Comparison of ENCODE assay signal across 8 cellular contexts in genomic region chr19:39409207-39409885, GRCh38. TPM values are rescaled to one million over a fixed set of nuclear protein-coding genes. Genes with fewer than 3 reads are reported as not detected.
A peak's percentile ranks its signal among the peaks of the same experiment; 100 is the strongest.
DNase-seq lines count a peak whose midpoint lies in the region; ATAC-seq and TF ChIP-seq lines count a peak whose summit lies in the region.

No MANE protein-coding gene starts in this region.

- no TSS peak for BruUV-seq in Caco-2 (replicated peaks; lab: Mats Ljungman, UMichigan)

- peak; percentile 84 for TF ChIP-seq EP300 in ovary (IDR thresholded peaks at IDR 0.05)

- H3K36me3 ChIP-seq in Caco-2 (ENCODE audit: control insufficient read depth, insufficient read depth, low read length): peaks cover 4% of the 10 kb centered on the region; the same call in 1 of the 2 replicates
- H3K36me3 ChIP-seq in ovary: no peaks in the 10 kb centered on the region

- H3K27ac Mint-ChIP-seq in Caco-2 (ENCODE audit: unreplicated experiment): peak overlapping the region; percentile 90
- peak overlapping the region; percentile 93 for H3K27ac Mint-ChIP-seq in activated naive CD8-positive, alpha-beta T cell
- H3K27ac Mint-ChIP-seq in type B pancreatic cell: peak overlapping the region; percentile 99

- intact Hi-C loops in Caco-2 (cut with micrococcal nuclease; ENCODE audit: unreplicated experiment): no loop called here
- intact Hi-C loops in Right ventricle myocardium inferior (cut with DNase I): no loop called here
- intact Hi-C loops in ovary (cut with DNase I): no loop called here

- H3K27me3 ChIP-seq in Caco-2 (replicated peaks; ENCODE audit: control insufficient read depth, insufficient read depth, low read length) (no peaks in the 10 kb centered on the region), ovary (no peaks in the 10 kb centered on the region)

- peak; percentile 71 for TF ChIP-seq POLR2A in ovary (IDR thresholded peaks at IDR 0.05)

- H3K4me3 ChIP-seq in Caco-2 (ENCODE audit: low read depth, low read length) (peak overlapping the region; percentile 94), ovary (peak overlapping the region; percentile 97)

- peaks cover 72% of the 10 kb centered on the region for H3K36me3 Mint-ChIP-seq in Caco-2 (ENCODE audit: insufficient read depth, unreplicated experiment)
- H3K36me3 Mint-ChIP-seq in activated naive CD8-positive, alpha-beta T cell: peaks cover 5% of the 10 kb centered on the region
- H3K36me3 Mint-ChIP-seq in type B pancreatic cell: peaks cover 11% of the 10 kb centered on the region

- peaks cover 42% of the 10 kb centered on the region for H3K4me1 Mint-ChIP-seq in Caco-2 (ENCODE audit: low read depth, unreplicated experiment)
- peaks cover 53% of the 10 kb centered on the region for H3K4me1 Mint-ChIP-seq in activated naive CD8-positive, alpha-beta T cell (ENCODE audit: low read depth)
- peaks cover 30% of the 10 kb centered on the region for H3K4me1 Mint-ChIP-seq in type B pancreatic cell (ENCODE audit: unreplicated experiment)

- in situ Hi-C loops in KBM-7 (cut with MboI; ENCODE audit: low pct_unique_long_range_greater_than_20kb, low sequenced_read_pairs): no loop called here

- DNase-seq in Caco-2: peak; percentile 96 to 98
- peak; percentile 53 for DNase-seq in KBM-7
- peak; percentile 59 for DNase-seq in SHP77 treated with DMSO at 0.1 percent for 48 hours (lab: John Stamatoyannopoulos, UW)
- DNase-seq in Right ventricle myocardium inferior (ENCODE audit: missing footprints): peak; percentile 96
- DNase-seq in ovary: peak; percentile 91 to 96 (median 93)
- peak; percentile 86 for DNase-seq in type B pancreatic cell (ENCODE audit: extremely low spot score, unreplicated experiment)

- no peaks in the 10 kb centered on the region for H3K9me3 ChIP-seq in Caco-2
- no peaks in the 10 kb centered on the region for H3K9me3 ChIP-seq in ovary

- H3K4me1 ChIP-seq in Caco-2 (peaks cover 30% of the 10 kb centered on the region), ovary (ENCODE audit: insufficient read depth) (peaks cover 7% of the 10 kb centered on the region)

- CTCF ChIA-PET in Caco-2 (lab: Charles Lee): interaction anchor here (0.6 to 4.1 kb wide), 3 partner anchors 12 to 115 kb away, joined by 6 to 17 read pairs (median 7); partner anchors contain the start of gene MED29

- ATAC-seq in Right ventricle myocardium inferior (peak; percentile 49), GM21367 (IDR thresholded peaks at IDR 0.05; ENCODE audit: unreplicated experiment) (no peak)

- H3K27ac ChIP-seq in ovary: peak overlapping the region; percentile 87 to 98

- WGBS in ovary, 3 donors: 0 to 1% (median 1%) methylated on average over 24 to 47 of the region's 47 CpGs

- POLR2A ChIA-PET in Caco-2 (lab: Charles Lee): interaction anchor here (0.6 to 4.1 kb wide), 6 partner anchors 8 to 750 kb away, joined by 3 to 27 read pairs (median 4); partner anchors contain the start of gene RPS16

- H3K27me3 Mint-ChIP-seq in Caco-2 (ENCODE audit: insufficient read depth, unreplicated experiment) (peaks cover 3% of the 10 kb centered on the region), type B pancreatic cell (peaks cover 8% of the 10 kb centered on the region)
- H3K27me3 Mint-ChIP-seq in activated naive CD8-positive, alpha-beta T cell: no peaks in the 10 kb centered on the region

- peak overlapping the region; percentile 77 for H3K4me3 Mint-ChIP-seq in Caco-2 (ENCODE audit: unreplicated experiment)
- H3K4me3 Mint-ChIP-seq in activated naive CD8-positive, alpha-beta T cell: peak overlapping the region; percentile 95
- peak overlapping the region; percentile 93 for H3K4me3 Mint-ChIP-seq in type B pancreatic cell

- H3K9me3 Mint-ChIP-seq in Caco-2 (ENCODE audit: unreplicated experiment) (no peaks in the 10 kb centered on the region), type B pancreatic cell (no peaks in the 10 kb centered on the region)
- no peaks in the 10 kb centered on the region for H3K9me3 Mint-ChIP-seq in activated naive CD8-positive, alpha-beta T cell (ENCODE audit: low read depth)

- no peak for TF ChIP-seq CTCF in Caco-2 (IDR thresholded peaks at IDR 0.05; ENCODE audit: insufficient read depth in 1 of 2, low read depth in 1 of 2, low read length in 1 of 2, severe bottlenecking in 1 of 2, unreplicated experiment in 1 of 2)
- TF ChIP-seq CTCF in ovary (IDR thresholded peaks at IDR 0.05): no peak
- no peak for TF ChIP-seq CTCF in type B pancreatic cell (conservative IDR thresholded peaks at IDR 0.05)

RNA-seq across cellular contexts. Expression of gene ZFP36, which starts 2.7 kb away (rescaled TPM):
- total RNA-seq in Caco-2 (2022): 25.8 and 29.7 TPM in 2 replicates
- total RNA-seq in Right ventricle myocardium inferior: 48.7 TPM
- total RNA-seq in ovary: 100 to 1,000 TPM in 6 of 7 donors, 10 to 100 TPM in 1; 78.1 to 995 (median 152) TPM
- 100 to 1,000 TPM; 204 to 320 TPM for polyA plus RNA-seq in ovary
- total RNA-seq in type B pancreatic cell (ENCODE audit: low replicate concordance): 36.0 and 101 TPM in 2 replicates

RNA-seq across cellular contexts. Expression of gene PLEKHG2, which starts 3.1 kb away (rescaled TPM):
- total RNA-seq in Caco-2 (2022): 49.8 and 64.1 TPM in 2 replicates
- total RNA-seq in Right ventricle myocardium inferior: 10.4 TPM
- total RNA-seq in ovary: 10 to 100 TPM in 6 of 7 donors, 1 to 10 TPM in 1; 8.6 to 68.0 (median 33.9) TPM
- polyA plus RNA-seq in ovary: 10 to 100 TPM; 12.9 to 23.0 TPM
- 32.9 and 86.7 TPM in 2 replicates for total RNA-seq in type B pancreatic cell (ENCODE audit: low replicate concordance)

RNA-seq across cellular contexts. Expression of gene MED29, which starts 18.2 kb away (rescaled TPM):
- total RNA-seq in Caco-2 (2022): 50.3 and 50.8 TPM in 2 replicates
- total RNA-seq in Right ventricle myocardium inferior: 21.8 TPM
- 10 to 100 TPM; 27.7 to 62.9 (median 59.9) TPM for total RNA-seq in ovary
- 10 to 100 TPM; 43.5 to 48.8 TPM for polyA plus RNA-seq in ovary
- total RNA-seq in type B pancreatic cell (ENCODE audit: low replicate concordance): 37.3 and 40.8 TPM in 2 replicates

RNA-seq across cellular contexts. Expression of gene PAF1, which starts 18.4 kb away (rescaled TPM):
- 57.9 and 59.0 TPM in 2 replicates for total RNA-seq in Caco-2 (2022)
- total RNA-seq in Right ventricle myocardium inferior: 34.5 TPM
- total RNA-seq in ovary: 10 to 100 TPM; 31.0 to 60.2 (median 47.4) TPM
- 10 to 100 TPM; 52.7 to 78.1 TPM for polyA plus RNA-seq in ovary
- total RNA-seq in type B pancreatic cell (ENCODE audit: low replicate concordance): 36.9 and 43.6 TPM in 2 replicates

RNA-seq across cellular contexts. Expression of gene RPS16, which starts 26.4 kb away (rescaled TPM):
- total RNA-seq in Caco-2 (2022) (2,801 and 3,019 TPM in 2 replicates), Right ventricle myocardium inferior (1,258 TPM), ovary (1,000 to 10,000 TPM; 3,321 to 5,287 (median 4,531) TPM), type B pancreatic cell (ENCODE audit: low replicate concordance) (2,174 and 2,175 TPM in 2 replicates)
- 1,000 to 10,000 TPM; 2,348 to 7,403 TPM for polyA plus RNA-seq in ovary
